1 cellular context compared by ENCODE assay signal in genomic region chrX:27597506-27597905, GRCh38.
TF ChIP-seq lines count a peak whose summit lies in the region.

No MANE protein-coding gene starts in this region.

TF ChIP-seq in endothelial cell of umbilical vein, 7 proteins besides CTCF, POLR2A, EP300 and RAD21 (continued from another document):
- TF ChIP-seq MAX (IDR thresholded peaks at IDR 0.05; ENCODE audit: insufficient read depth, insufficient read length) = no peak
- TF ChIP-seq EZH2 (IDR thresholded peaks at IDR 0.05; ENCODE audit: borderline replicate concordance, low read depth, low read length, severe bottlenecking) = no peak
- TF ChIP-seq MYC (IDR thresholded peaks at IDR 0.05; ENCODE audit: low read depth, low read length) = no peak
TF ChIP-seq in endothelial cell of umbilical vein: peak in this region for 0.
